9 cellular contexts compared by ENCODE assay signal in genomic region chr9:27785714-27786100, GRCh38.
DNase-seq lines count a peak whose midpoint lies in the region; ATAC-seq and TF ChIP-seq lines count a peak whose summit lies in the region.
"Had no signal": no experiment of that assay in that cellular context is flagged by ENCODE, and none has a peak within 500 bp of the region (broad histone marks: within the 10 kb centered on the region; RNA-seq: fewer than 3 reads in every experiment).

No MANE protein-coding gene starts in this region.

- no peak overlapping the region for H3K4me3 ChIP-seq in transverse colon

- TF ChIP-seq POLR2A in transverse colon (IDR thresholded peaks at IDR 0.05), result no peak

- TF ChIP-seq EP300 in transverse colon (IDR thresholded peaks at IDR 0.05; ENCODE audit: low read depth), result no peak

- H3K4me1 ChIP-seq in transverse colon, result no peaks in the 10 kb centered on the region

- no peaks in the 10 kb centered on the region for H3K27me3 Mint-ChIP-seq in T-helper 17 cell
- peaks cover 61% of the 10 kb centered on the region for H3K27me3 Mint-ChIP-seq in stimulated activated naive CD8-positive, alpha-beta T cell treated with anti-CD3 and anti-CD28 coated beads, Interleukin-15, amount 100 ng/mL, for 72 hours

- H3K4me1 Mint-ChIP-seq in T-helper 17 cell, result no peaks in the 10 kb centered on the region
- H3K4me1 Mint-ChIP-seq in stimulated activated naive CD8-positive, alpha-beta T cell treated with anti-CD3 and anti-CD28 coated beads, Interleukin-15, amount 100 ng/mL, for 72 hours, result peaks cover 13% of the 10 kb centered on the region

- H3K9me3 ChIP-seq in T-helper 17 cell (ENCODE audit: control insufficient read depth, low read length, poor library complexity, severe bottlenecking) (no peaks in the 10 kb centered on the region), transverse colon (no peaks in the 10 kb centered on the region)

- peak; percentile 41 to 92 for ATAC-seq in activated naive CD4-positive, alpha-beta T cell treated with anti-CD3 and anti-CD28 coated beads, Interleukin-2, amount 50 U/mL, for 72 hours
- peak; percentile 77 for ATAC-seq in HG02981 (IDR thresholded peaks at IDR 0.05; ENCODE audit: unreplicated experiment)
- peak; percentile 25 for ATAC-seq in T-helper 17 cell
- peak; percentile 92 for ATAC-seq in stimulated activated naive CD8-positive, alpha-beta T cell treated with anti-CD3 and anti-CD28 coated beads, Interleukin-15, amount 100 ng/mL, for 72 hours
- no peak for ATAC-seq in HG03045 (IDR thresholded peaks at IDR 0.05; ENCODE audit: unreplicated experiment)

- H3K9me3 Mint-ChIP-seq in activated naive CD4-positive, alpha-beta T cell treated with anti-CD3 and anti-CD28 coated beads, Interleukin-2, amount 50 U/mL, for 72 hours, result peaks cover 16 to 21% of the 10 kb centered on the region in 2 donors
- peaks cover 30 to 62% of the 10 kb centered on the region in 2 donors for H3K9me3 Mint-ChIP-seq in stimulated activated naive CD8-positive, alpha-beta T cell treated with anti-CD3 and anti-CD28 coated beads, Interleukin-15, amount 100 ng/mL, for 72 hours

- no peak overlapping the region for H3K27ac Mint-ChIP-seq in activated naive CD4-positive, alpha-beta T cell treated with anti-CD3 and anti-CD28 coated beads, Interleukin-2, amount 50 U/mL, for 72 hours
- no peak overlapping the region for H3K27ac Mint-ChIP-seq in T-helper 17 cell
- peak overlapping the region in 1 of 2 donors; percentile 84 for H3K27ac Mint-ChIP-seq in stimulated activated naive CD8-positive, alpha-beta T cell treated with anti-CD3 and anti-CD28 coated beads, Interleukin-15, amount 100 ng/mL, for 72 hours

- H3K36me3 Mint-ChIP-seq in activated naive CD4-positive, alpha-beta T cell treated with anti-CD3 and anti-CD28 coated beads, Interleukin-2, amount 50 U/mL, for 72 hours, result peaks cover 4 to 11% of the 10 kb centered on the region in 2 donors
- no peaks in the 10 kb centered on the region for H3K36me3 Mint-ChIP-seq in T-helper 17 cell (ENCODE audit: low read depth)

- no peak overlapping the region for H3K27ac ChIP-seq in transverse colon

- no peak for TF ChIP-seq CTCF in transverse colon (IDR thresholded peaks at IDR 0.05)

- no peaks in the 10 kb centered on the region for H3K36me3 ChIP-seq in transverse colon

- in situ Hi-C loops in transverse colon (cut with MboI; ENCODE audit: low pct_ligation_motif_present in 1 of 4, low pct_unique_long_range_greater_than_20kb in 1 of 4, low sequenced_read_pairs in 3 of 4), result no loop called here

- no peak overlapping the region for H3K4me3 Mint-ChIP-seq in T-helper 17 cell
- peak overlapping the region in 1 of 2 donors; percentile 31 for H3K4me3 Mint-ChIP-seq in stimulated activated naive CD8-positive, alpha-beta T cell treated with anti-CD3 and anti-CD28 coated beads, Interleukin-15, amount 100 ng/mL, for 72 hours

- H3K27me3 ChIP-seq in transverse colon, result no peaks in the 10 kb centered on the region

- intact Hi-C loops in transverse colon (cut with DNase I; ENCODE audit: low total_unique reads), result no loop called here

- no peak for DNase-seq in activated naive CD4-positive, alpha-beta T cell treated with anti-CD3 and anti-CD28 coated beads, Interleukin-2, amount 50 U/mL, for 72 hours (ENCODE audit: low spot score in 2 of 2)
- no peak for DNase-seq in activated naive CD4-positive, alpha-beta T cell treated with Interleukin-2 at 50 U/mL for 16 hours
- no peak for DNase-seq in T-helper 17 cell
- DNase-seq in stimulated activated naive CD8-positive, alpha-beta T cell treated with anti-CD3 and anti-CD28 coated beads, Interleukin-15, amount 100 ng/mL, for 72 hours, result peak in 1 of 2 donors; percentile 1
- no peak for DNase-seq in transverse colon
- no peak for DNase-seq in UCSD-AML1 (lab: John Stamatoyannopoulos, UW; ENCODE audit: unreplicated experiment)
- DNase-seq: kidney had no signal
